In genomic region chr12:6223545-6223944, GRCh38 we compare ENCODE assay signal across 17 cellular contexts. TPM values are rescaled to one million over a fixed set of nuclear protein-coding genes. Genes with fewer than 3 reads are reported as not detected.
DNase-seq lines count a peak whose midpoint lies in the region; ATAC-seq and TF ChIP-seq lines count a peak whose summit lies in the region.
"Had no signal": no experiment of that assay in that cellular context is flagged by ENCODE, and none has a peak within 500 bp of the region (broad histone marks: within the 10 kb centered on the region; RNA-seq: fewer than 3 reads in every experiment).

No MANE protein-coding gene starts in this region.

- H2AFZ ChIP-seq in OCI-LY1 (ENCODE audit: low read length) (no peak overlapping the region), Karpas-422 (ENCODE audit: low read length) (no peak overlapping the region)

- H4K20me1 ChIP-seq in OCI-LY1 (ENCODE audit: insufficient read depth, low read length) (no peaks in the 10 kb centered on the region), Karpas-422 (ENCODE audit: insufficient read depth, low read depth, low read length) (no peaks in the 10 kb centered on the region)

- no peak for ATAC-seq in thoracic aorta (ENCODE audit: insufficient number of reproducible peaks, low FRiP score, low read depth)
- ATAC-seq in stimulated activated effector memory CD8-positive, alpha-beta T cell treated with anti-CD3 and anti-CD28 coated beads, Interleukin-12 subunit alpha, Interleukin-12 subunit beta, amount 100 ng/mL, for 72 hours: no peak

- H3K27ac Mint-ChIP-seq in glutamatergic neuron (ENCODE audit: unreplicated experiment): no peak overlapping the region
- H3K27ac Mint-ChIP-seq in stimulated activated effector memory CD8-positive, alpha-beta T cell treated with anti-CD3 and anti-CD28 coated beads, Interleukin-12 subunit alpha, Interleukin-12 subunit beta, amount 100 ng/mL, for 72 hours: no peak overlapping the region
- H3K27ac Mint-ChIP-seq: activated B cell treated with CpG ODN at 0.5 μM for 24 hours, immature natural killer cell, mesothelial cell of epicardium had no signal

- H3K79me2 ChIP-seq in OCI-LY1 (ENCODE audit: insufficient read depth, low read length) (0 out of 2 replicates have a peak, but pooled peaks cover 2% of the 10 kb centered on the region), Karpas-422 (ENCODE audit: low read length) (no peaks in the 10 kb centered on the region)

- no peaks in the 10 kb centered on the region; the same call in 1 of the 2 replicates for H3K27me3 ChIP-seq in OCI-LY1 (ENCODE audit: insufficient read depth, low read length)
- H3K27me3 ChIP-seq in muscle layer of duodenum (ENCODE audit: low read depth, low read length): no peaks in the 10 kb centered on the region
- no peaks in the 10 kb centered on the region for H3K27me3 ChIP-seq in thoracic aorta (replicated peaks; ENCODE audit: insufficient read depth)
- H3K27me3 ChIP-seq in Karpas-422 (ENCODE audit: low read length): no peaks in the 10 kb centered on the region
- H3K27me3 ChIP-seq: ovary had no signal

- H3K9me3 ChIP-seq in OCI-LY1 (ENCODE audit: low read length) (no peaks in the 10 kb centered on the region), muscle layer of duodenum (ENCODE audit: control insufficient read depth in 1 of 2, low read length in 2 of 2) (no peaks in the 10 kb centered on the region), thoracic aorta (no peaks in the 10 kb centered on the region), Karpas-422 (ENCODE audit: low read length) (no peaks in the 10 kb centered on the region)
- H3K9me3 ChIP-seq: ovary had no signal

- H3K36me3 Mint-ChIP-seq in glutamatergic neuron (ENCODE audit: unreplicated experiment): no peaks in the 10 kb centered on the region
- no peaks in the 10 kb centered on the region for H3K36me3 Mint-ChIP-seq in stimulated activated effector memory CD8-positive, alpha-beta T cell treated with anti-CD3 and anti-CD28 coated beads, Interleukin-12 subunit alpha, Interleukin-12 subunit beta, amount 100 ng/mL, for 72 hours
- H3K36me3 Mint-ChIP-seq: immature natural killer cell, mesothelial cell of epicardium had no signal

- H3K27ac ChIP-seq in OCI-LY1 (ENCODE audit: low read depth, low read length, poor library complexity, severe bottlenecking): peak overlapping the region; percentile 64
- H3K27ac ChIP-seq in coronary artery: peak overlapping the region; percentile 85 to 92
- peak overlapping the region; percentile 36 for H3K27ac ChIP-seq in muscle layer of duodenum (ENCODE audit: low read length)
- H3K27ac ChIP-seq in thoracic aorta: peak overlapping the region; percentile 92 to 94
- H3K27ac ChIP-seq in Karpas-422 (ENCODE audit: low read length): no peak overlapping the region
- H3K27ac ChIP-seq: ovary had no signal

- H3K4me3 ChIP-seq in OCI-LY1 (ENCODE audit: low read depth, low read length, poor library complexity, severe bottlenecking): no peak overlapping the region
- H3K4me3 ChIP-seq in coronary artery: no peak overlapping the region
- no peak overlapping the region for H3K4me3 ChIP-seq in muscle layer of duodenum (ENCODE audit: low read depth in 1 of 2, low read length in 2 of 2)
- H3K4me3 ChIP-seq in thoracic aorta: no peak overlapping the region
- no peak overlapping the region for H3K4me3 ChIP-seq in Karpas-422 (ENCODE audit: low read length)
- H3K4me3 ChIP-seq: ovary had no signal

- peak overlapping the region; percentile 23; the same call in 1 of the 2 replicates for H3K4me2 ChIP-seq in OCI-LY1 (ENCODE audit: low read length)
- no peak overlapping the region for H3K4me2 ChIP-seq in Karpas-422 (ENCODE audit: low read depth, low read length, poor library complexity, severe bottlenecking)

- H3K36me3 ChIP-seq in OCI-LY1 (ENCODE audit: insufficient read depth, low read length): peaks cover 16% of the 10 kb centered on the region; the same call in 1 of the 2 replicates
- no peaks in the 10 kb centered on the region for H3K36me3 ChIP-seq in muscle layer of duodenum (ENCODE audit: control insufficient read depth in 1 of 2, insufficient read depth in 2 of 2, low read length in 2 of 2)
- H3K36me3 ChIP-seq in thoracic aorta: peaks cover 6% of the 10 kb centered on the region
- no peaks in the 10 kb centered on the region for H3K36me3 ChIP-seq in Karpas-422 (ENCODE audit: insufficient read depth, low read length)
- H3K36me3 ChIP-seq: ovary had no signal

- no peaks in the 10 kb centered on the region for H3F3A ChIP-seq in OCI-LY1 (ENCODE audit: insufficient read depth, low read length)

- H3K9me2 ChIP-seq in OCI-LY1 (ENCODE audit: low read depth, low read length): no peaks in the 10 kb centered on the region
- H3K9me2 ChIP-seq in Karpas-422 (replicated peaks; ENCODE audit: insufficient read depth, low read length): no peaks in the 10 kb centered on the region

- H3K4me1 ChIP-seq in OCI-LY1 (ENCODE audit: insufficient read depth, low read length, severe bottlenecking): peaks cover 79% of the 10 kb centered on the region
- peaks cover 47 to 78% of the 10 kb centered on the region in 2 donors for H3K4me1 ChIP-seq in muscle layer of duodenum (ENCODE audit: control insufficient read depth in 1 of 2, insufficient read depth in 2 of 2, low read length in 2 of 2)
- H3K4me1 ChIP-seq in thoracic aorta (ENCODE audit: control insufficient read depth in 1 of 2, low read depth in 2 of 2): peaks cover 68 to 98% of the 10 kb centered on the region in 2 donors
- H3K4me1 ChIP-seq in Karpas-422 (ENCODE audit: low read length): no peaks in the 10 kb centered on the region

- H3K4me3 Mint-ChIP-seq in glutamatergic neuron (ENCODE audit: unreplicated experiment): no peak overlapping the region
- H3K4me3 Mint-ChIP-seq in stimulated activated effector memory CD8-positive, alpha-beta T cell treated with anti-CD3 and anti-CD28 coated beads, Interleukin-12 subunit alpha, Interleukin-12 subunit beta, amount 100 ng/mL, for 72 hours: no peak overlapping the region
- H3K4me3 Mint-ChIP-seq: activated B cell treated with CpG ODN at 0.5 μM for 24 hours, immature natural killer cell, mesothelial cell of epicardium had no signal

- H3K9ac ChIP-seq in OCI-LY1 (ENCODE audit: low read length): peak overlapping the region; percentile 10; the same call in 1 of the 2 replicates
- H3K9ac ChIP-seq in Karpas-422 (ENCODE audit: low read length): no peak overlapping the region

- TF ChIP-seq CTCF in OCI-LY1 (IDR thresholded peaks at IDR 0.05; ENCODE audit: low read length): no peak
- no peak for TF ChIP-seq CTCF in coronary artery (IDR thresholded peaks at IDR 0.05)
- no peak for TF ChIP-seq CTCF in thoracic aorta (IDR thresholded peaks at IDR 0.05)
- no peak for TF ChIP-seq CTCF in glutamatergic neuron (IDR thresholded peaks at IDR 0.05; ENCODE audit: partially characterized antibody, unreplicated experiment)

- DNase-seq in coronary artery (ENCODE audit: low spot score): no peak
- DNase-seq in thoracic aorta (ENCODE audit: low spot score): no peak
- DNase-seq in Karpas-422: no peak
- no peak for DNase-seq in NOMO-1 (lab: John Stamatoyannopoulos, UW; ENCODE audit: unreplicated experiment in 2 of 2)
- no peak for DNase-seq in glutamatergic neuron
- DNase-seq in stimulated activated effector memory CD8-positive, alpha-beta T cell treated with anti-CD3 and anti-CD28 coated beads, Interleukin-12 subunit alpha, Interleukin-12 subunit beta, amount 100 ng/mL, for 72 hours (ENCODE audit: low spot score in 2 of 2): no peak
- DNase-seq: activated B cell treated with CpG ODN at 0.5 μM for 24 hours; activated CD8-positive, alpha-beta memory T cell treated with anti-CD3 and anti-CD28 coated beads for 24 hours; amniotic stem cell; H7; immature natural killer cell; NCI-H1417; ovary; stimulated activated naive CD4-positive, alpha-beta T cell had no signal

- H3K9me3 Mint-ChIP-seq in glutamatergic neuron (ENCODE audit: unreplicated experiment): peaks cover 5% of the 10 kb centered on the region
- H3K9me3 Mint-ChIP-seq in stimulated activated effector memory CD8-positive, alpha-beta T cell treated with anti-CD3 and anti-CD28 coated beads, Interleukin-12 subunit alpha, Interleukin-12 subunit beta, amount 100 ng/mL, for 72 hours: no peaks in the 10 kb centered on the region
- H3K9me3 Mint-ChIP-seq: activated B cell treated with CpG ODN at 0.5 μM for 24 hours, immature natural killer cell, mesothelial cell of epicardium had no signal

- peaks cover 2% of the 10 kb centered on the region for H3K27me3 Mint-ChIP-seq in glutamatergic neuron (ENCODE audit: unreplicated experiment)

- H3K4me1 Mint-ChIP-seq in glutamatergic neuron (ENCODE audit: low read depth, unreplicated experiment): peaks cover 8% of the 10 kb centered on the region
- H3K4me1 Mint-ChIP-seq in stimulated activated effector memory CD8-positive, alpha-beta T cell treated with anti-CD3 and anti-CD28 coated beads, Interleukin-12 subunit alpha, Interleukin-12 subunit beta, amount 100 ng/mL, for 72 hours: peaks cover 4% of the 10 kb centered on the region
- H3K4me1 Mint-ChIP-seq: immature natural killer cell had no signal

RNA-seq across cellular contexts. Expression of gene CD9, which starts 23.3 kb away (rescaled TPM):
- total RNA-seq in thoracic aorta: 100 to 1,000 TPM; 249 to 300 TPM
- total RNA-seq in Karpas-422 (2014; rRNA removed; shearing (Covaris generic); ENCODE audit: low replicate concordance): not detected in 2 replicates
- 17.6 TPM for total RNA-seq in glutamatergic neuron (ENCODE audit: unreplicated experiment)

Comparison
In these comparisons a context has a peak if more than half of its experiments do, and no peak if none do; other contexts are left out.
1. RNA of gene CD9, which starts 23.3 kb away (total RNA-seq): 249 to 300 TPM in thoracic aorta and 17.6 TPM in glutamatergic neuron (single experiment); not detected in Karpas-422; every median in the first group is over 10 times any median in the second.